ENCODE assay signal across 8 cellular contexts in the genomic region with DNA sequence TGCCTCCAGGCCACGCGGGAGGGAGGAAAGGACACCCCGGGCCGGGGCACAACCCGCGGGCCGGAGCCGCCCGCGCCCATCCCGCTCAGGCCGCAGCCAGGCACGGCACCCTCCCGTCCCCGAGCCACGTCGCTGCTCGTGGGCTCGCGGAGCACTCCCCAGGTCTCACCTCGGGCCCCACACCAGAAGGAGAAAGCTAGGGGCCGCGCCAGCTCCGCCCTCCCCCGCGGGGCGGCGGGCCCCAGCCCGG. TPM values are rescaled to one million over a fixed set of nuclear protein-coding genes. Genes with fewer than 3 reads are reported as not detected.
A peak's percentile ranks its signal among the peaks of the same experiment; 100 is the strongest.
DNase-seq lines count a peak whose midpoint lies in the region; ATAC-seq, FAIRE-seq and TF ChIP-seq lines count a peak whose summit lies in the region.

No MANE protein-coding gene starts in this region.

- peaks cover 11% of the 10 kb centered on the region for H3K36me3 ChIP-seq in HUES6 (ENCODE audit: control insufficient read depth, insufficient read depth, low read length)

- TF ChIP-seq CTCF in C4-2B (conservative IDR thresholded peaks at IDR 0.05) (no peak), chondrocyte (IDR thresholded peaks at IDR 0.05) (no peak), natural killer cell (IDR thresholded peaks at IDR 0.05) (no peak)

- no peaks in the 10 kb centered on the region for H3K27me3 ChIP-seq in HUES6 (ENCODE audit: control insufficient read depth, insufficient read depth, low read length)

- intact Hi-C loops in natural killer cell (cut with micrococcal nuclease): loop anchor here (1.0 to 10.0 kb wide), 10 partner anchors 10 to 750 kb away; a partner anchor contains a TSS

- ATAC-seq in natural killer cell: no peak
- ATAC-seq in HG03457 (IDR thresholded peaks at IDR 0.05; ENCODE audit: unreplicated experiment): no peak

- H3K4me3 Mint-ChIP-seq in chondrocyte (ENCODE audit: unreplicated experiment) (peak overlapping the region; percentile 100), natural killer cell (peak overlapping the region; percentile 97)

- no peaks in the 10 kb centered on the region for H3K9me3 Mint-ChIP-seq in chondrocyte (ENCODE audit: low read depth)
- H3K9me3 Mint-ChIP-seq in natural killer cell: no peaks in the 10 kb centered on the region

- peaks cover 2% of the 10 kb centered on the region for H3K36me3 Mint-ChIP-seq in chondrocyte (ENCODE audit: low read depth)
- no peaks in the 10 kb centered on the region for H3K36me3 Mint-ChIP-seq in natural killer cell

- H3K4me1 ChIP-seq in HUES6 (ENCODE audit: control insufficient read depth, insufficient read depth, low read length): peaks cover 38% of the 10 kb centered on the region

- no peak for FAIRE-seq in RCC 7860 (lab: Jason Lieb, UNC)

- peak overlapping the region; percentile 97 for H3K4me3 ChIP-seq in HUES6 (ENCODE audit: low read depth, low read length)

- no peaks in the 10 kb centered on the region for H3K9me3 ChIP-seq in HUES6 (ENCODE audit: control insufficient read depth, insufficient read depth, low read depth, low read length)

- no peaks in the 10 kb centered on the region for H3K27me3 Mint-ChIP-seq in chondrocyte (ENCODE audit: low read depth)
- H3K27me3 Mint-ChIP-seq in natural killer cell (ENCODE audit: low read depth in 2 of 2): no peaks in the 10 kb centered on the region

- DNase-seq in chondrocyte (ENCODE audit: low spot score): no peak
- DNase-seq in natural killer cell: no peak
- DNase-seq in RCC 7860 (ENCODE audit: low spot score): no peak
- DNase-seq in KBM-7: no peak
- no peak for DNase-seq in mesenteric fat pad (ENCODE audit: low spot score)

- H3K27ac ChIP-seq in C4-2B: peak overlapping the region; percentile 94
- peak overlapping the region; percentile 100 for H3K27ac ChIP-seq in HUES6 (ENCODE audit: low read depth, low read length)

- in situ Hi-C loops in KBM-7 (cut with MboI; ENCODE audit: low pct_unique_long_range_greater_than_20kb, low sequenced_read_pairs): no loop called here

- H3K27ac Mint-ChIP-seq in chondrocyte (ENCODE audit: unreplicated experiment) (peak overlapping the region; percentile 100), natural killer cell (peak overlapping the region; percentile 96 to 99)

- peaks cover 71% of the 10 kb centered on the region for H3K4me1 Mint-ChIP-seq in chondrocyte (ENCODE audit: low read depth)
- peaks cover 61 to 78% of the 10 kb centered on the region in 2 donors for H3K4me1 Mint-ChIP-seq in natural killer cell

- peak overlapping the region; percentile 99 for H3K9ac ChIP-seq in HUES6 (ENCODE audit: low read length)

RNA-seq across cellular contexts. Expression of a gene that starts 0.6 kb away (rescaled TPM):
- total RNA-seq in chondrocyte (979 to 1,131 TPM (median 989 TPM) in 3 replicates), natural killer cell (100 to 1,000 TPM; 170 to 200 (median 177) TPM), mesenteric fat pad (492 TPM)

RNA-seq across cellular contexts. Expression of a gene that starts 0.9 kb away (rescaled TPM):
- total RNA-seq in chondrocyte: 447 to 542 TPM (median 465 TPM) in 3 replicates
- total RNA-seq in natural killer cell: 100 to 1,000 TPM; 275 to 315 (median 275) TPM
- 403 TPM for total RNA-seq in mesenteric fat pad

RNA-seq across cellular contexts. Expression of a gene that starts 41.2 kb away (rescaled TPM):
- total RNA-seq in chondrocyte (54.0 to 57.1 TPM (median 56.0 TPM) in 3 replicates), natural killer cell (10 to 100 TPM; 26.8 to 40.6 (median 31.6) TPM), mesenteric fat pad (44.6 TPM)
